Comparison of ENCODE assay signal across 9 cellular contexts in genomic region chr7:150370612-150371071, GRCh38. TPM values are rescaled to one million over a fixed set of nuclear protein-coding genes. Genes with fewer than 3 reads are reported as not detected.
DNase-seq lines count a peak whose midpoint lies in the region; ATAC-seq and TF ChIP-seq lines count a peak whose summit lies in the region.
"Had no signal": no experiment of that assay in that cellular context is flagged by ENCODE, and none has a peak within 500 bp of the region (broad histone marks: within the 10 kb centered on the region; RNA-seq: fewer than 3 reads in every experiment).

No MANE protein-coding gene starts in this region.

- peaks cover 14% of the 10 kb centered on the region for H3K27me3 Mint-ChIP-seq in endothelial cell (ENCODE audit: unreplicated experiment)

- H3K4me3 ChIP-seq in DOHH2 (ENCODE audit: low read length) (peak overlapping the region; percentile 85), OCI-LY1 (ENCODE audit: low read depth, low read length, poor library complexity, severe bottlenecking) (peak overlapping the region; percentile 75), trophoblast cell (ENCODE audit: low read depth, low read length) (no peak overlapping the region)

- H3K4me3 Mint-ChIP-seq in endothelial cell (ENCODE audit: unreplicated experiment) = peak overlapping the region; percentile 98

- no peak for TF ChIP-seq CTCF in DOHH2 (IDR thresholded peaks at IDR 0.05; ENCODE audit: low read depth, low read length, poor library complexity, severe bottlenecking)
- TF ChIP-seq CTCF in OCI-LY1 (IDR thresholded peaks at IDR 0.05; ENCODE audit: low read length) = no peak
- TF ChIP-seq CTCF in endothelial cell (IDR thresholded peaks at IDR 0.05; ENCODE audit: unreplicated experiment) = no peak

- H3F3A ChIP-seq in DOHH2 (ENCODE audit: control insufficient read depth, insufficient read depth) = peaks cover 20% of the 10 kb centered on the region
- H3F3A ChIP-seq in OCI-LY1 (ENCODE audit: insufficient read depth, low read length) = no peaks in the 10 kb centered on the region; the same call in 1 of the 2 replicates

- H2BK120ac ChIP-seq in trophoblast cell (ENCODE audit: insufficient read depth, low read length, poor library complexity) = peak overlapping the region; percentile 96

- H3K23ac ChIP-seq in trophoblast cell (ENCODE audit: low read length) = peak overlapping the region; percentile 50

- H3K4me1 ChIP-seq in DOHH2 (ENCODE audit: control insufficient read depth, low read length) = peaks cover 66% of the 10 kb centered on the region
- peaks cover 51% of the 10 kb centered on the region for H3K4me1 ChIP-seq in OCI-LY1 (ENCODE audit: insufficient read depth, low read length, severe bottlenecking)
- H3K4me1 ChIP-seq in trophoblast cell (ENCODE audit: control insufficient read depth in 1 of 2, insufficient read depth in 2 of 2, low read length in 2 of 2) = peaks cover 50 to 53% of the 10 kb centered on the region in 2 experiments

- H3K4ac ChIP-seq in trophoblast cell (ENCODE audit: low read depth, low read length) = peak overlapping the region; percentile 100

- peak overlapping the region; percentile 98 for H4K91ac ChIP-seq in trophoblast cell (ENCODE audit: low read depth, low read length)

- H3K36me3 ChIP-seq in DOHH2 (ENCODE audit: control insufficient read depth, low read length) (peaks cover 59% of the 10 kb centered on the region), OCI-LY1 (ENCODE audit: insufficient read depth, low read length) (peaks cover 41% of the 10 kb centered on the region), trophoblast cell (ENCODE audit: control insufficient read depth in 1 of 2, insufficient read depth in 2 of 2, low read length in 2 of 2) (peaks cover 35 to 37% of the 10 kb centered on the region in 2 experiments)

- H3K27ac ChIP-seq in DOHH2 (ENCODE audit: low read depth, low read length) (peak overlapping the region; percentile 90; the same call in 1 of the 2 replicates), OCI-LY1 (ENCODE audit: low read depth, low read length, poor library complexity, severe bottlenecking) (peak overlapping the region; percentile 75), trophoblast cell (ENCODE audit: low read depth, low read length) (peak overlapping the region; percentile 100)

- H3K9me2 ChIP-seq in DOHH2 (replicated peaks; ENCODE audit: control insufficient read depth, low read length) (no peaks in the 10 kb centered on the region), OCI-LY1 (ENCODE audit: low read depth, low read length) (no peaks in the 10 kb centered on the region)

- peak overlapping the region; percentile 97 for H4K12ac ChIP-seq in trophoblast cell (ENCODE audit: low read depth, low read length)

- DNase-seq in endothelial cell (ENCODE audit: low spot score) (no peak), trophoblast cell (no peak), NCI-H510A (lab: John Stamatoyannopoulos, UW) (no peak), SHP77 treated with DMSO at 0.1 percent for 48 hours (lab: John Stamatoyannopoulos, UW) (no peak)
- DNase-seq: NCI-H446 treated with DMSO at 0.1 percent for 48 hours had no signal

- no peaks in the 10 kb centered on the region for H3K9me3 Mint-ChIP-seq in endothelial cell (ENCODE audit: unreplicated experiment)

- H3K36me3 Mint-ChIP-seq in endothelial cell (ENCODE audit: low read depth, unreplicated experiment) = peaks cover 29% of the 10 kb centered on the region

- peaks cover 62% of the 10 kb centered on the region for H3K79me1 ChIP-seq in trophoblast cell (ENCODE audit: low read length)

- ATAC-seq in GM21576 (IDR thresholded peaks at IDR 0.05; ENCODE audit: unreplicated experiment) = no peak
- no peak for ATAC-seq in HG02571 (IDR thresholded peaks at IDR 0.05; ENCODE audit: unreplicated experiment)

- peak overlapping the region; percentile 98 for H4K8ac ChIP-seq in trophoblast cell (ENCODE audit: low read depth, low read length)

- WGBS in trophoblast cell (ENCODE audit: extremely low coverage, insufficient coverage, insufficient read length) = no CpG with 5 or more reads among the region's 3 CpGs

- peak overlapping the region; percentile 99 for H3K14ac ChIP-seq in trophoblast cell (ENCODE audit: low read length)

- H2AFZ ChIP-seq in OCI-LY1 (ENCODE audit: low read length) (no peak overlapping the region), trophoblast cell (ENCODE audit: insufficient read depth, low read length, poor library complexity) (no peak overlapping the region)

- peaks cover 56% of the 10 kb centered on the region for H3K4me1 Mint-ChIP-seq in endothelial cell (ENCODE audit: unreplicated experiment)

- no peak overlapping the region; the same call in 1 of the 2 replicates for H3K9ac ChIP-seq in OCI-LY1 (ENCODE audit: low read length)
- H3K9ac ChIP-seq in trophoblast cell (ENCODE audit: low read length) = peak overlapping the region; percentile 24

- H3K9me3 ChIP-seq in DOHH2 (ENCODE audit: control insufficient read depth, insufficient read depth, low read length) (no peaks in the 10 kb centered on the region), OCI-LY1 (ENCODE audit: low read length) (no peaks in the 10 kb centered on the region), trophoblast cell (ENCODE audit: insufficient read depth, low read depth, low read length) (no peaks in the 10 kb centered on the region)

- peak overlapping the region; percentile 17 for H2AK5ac ChIP-seq in trophoblast cell (ENCODE audit: low read length)

- H3K4me2 ChIP-seq in DOHH2 (ENCODE audit: low read length) = peak overlapping the region; percentile 73
- H3K4me2 ChIP-seq in OCI-LY1 (ENCODE audit: low read length) = peak overlapping the region; percentile 79
- peak overlapping the region; percentile 72 for H3K4me2 ChIP-seq in trophoblast cell (ENCODE audit: low read length)

- peak overlapping the region; percentile 99 for H2BK5ac ChIP-seq in trophoblast cell (ENCODE audit: low read depth, low read length, poor library complexity)

- H3K27ac Mint-ChIP-seq in endothelial cell (ENCODE audit: unreplicated experiment) = peak overlapping the region; percentile 74

- peak overlapping the region; percentile 100 for H3K18ac ChIP-seq in trophoblast cell (ENCODE audit: low read length)

- H2BK12ac ChIP-seq in trophoblast cell (ENCODE audit: low read length) = peak overlapping the region; percentile 91

- peaks cover 64% of the 10 kb centered on the region for H3K79me2 ChIP-seq in DOHH2 (ENCODE audit: control insufficient read depth, low read length)
- H3K79me2 ChIP-seq in OCI-LY1 (ENCODE audit: insufficient read depth, low read length) = no peaks in the 10 kb centered on the region
- peaks cover 50% of the 10 kb centered on the region for H3K79me2 ChIP-seq in trophoblast cell (ENCODE audit: control insufficient read depth, insufficient read depth, low read length, poor library complexity)

- H3K27me3 ChIP-seq in DOHH2 (ENCODE audit: control insufficient read depth, low read length) (no peaks in the 10 kb centered on the region), OCI-LY1 (ENCODE audit: insufficient read depth, low read length) (no peaks in the 10 kb centered on the region), trophoblast cell (ENCODE audit: insufficient read depth, low read length) (no peaks in the 10 kb centered on the region)

- H4K20me1 ChIP-seq in DOHH2 (ENCODE audit: control insufficient read depth, insufficient read depth, low read depth, low read length) (peaks cover 12% of the 10 kb centered on the region), OCI-LY1 (ENCODE audit: insufficient read depth, low read length) (no peaks in the 10 kb centered on the region)

RNA-seq across cellular contexts. Expression of gene REPIN1, which starts 2.0 kb away (rescaled TPM):
- 138 TPM for total RNA-seq in endothelial cell (ENCODE audit: unreplicated experiment)
- polyA plus RNA-seq in trophoblast cell (2013) = 165 and 168 TPM in 2 replicates

RNA-seq across cellular contexts. Expression of gene ZNF775, which starts 8.5 kb away (rescaled TPM):
- total RNA-seq in endothelial cell (ENCODE audit: unreplicated experiment) = 12.1 TPM
- 7.7 TPM in 2 replicates for polyA plus RNA-seq in trophoblast cell (2013)

RNA-seq across cellular contexts. Expression of gene RARRES2, which starts 29.2 kb away (rescaled TPM):
- total RNA-seq in endothelial cell (ENCODE audit: unreplicated experiment) = 4.9 TPM
- polyA plus RNA-seq in trophoblast cell (2013) = 149 and 152 TPM in 2 replicates

RNA-seq across cellular contexts. Expression of gene ACTR3C, which starts 47.3 kb away (rescaled TPM):
- 0.87 TPM for total RNA-seq in endothelial cell (ENCODE audit: unreplicated experiment)
- polyA plus RNA-seq in trophoblast cell (2013) = 0.03 and 0.11 TPM in 2 replicates

RNA-seq across cellular contexts. Expression of gene LRRC61, which starts 47.5 kb away (rescaled TPM):
- 5.1 TPM for total RNA-seq in endothelial cell (ENCODE audit: unreplicated experiment)
- polyA plus RNA-seq in trophoblast cell (2013) = 0.15 and 0.32 TPM in 2 replicates
